In genomic region chr2:127088706-127089105, GRCh38 we compare ENCODE assay signal across 1 cellular context.
TF ChIP-seq lines count a peak whose summit lies in the region.

No MANE protein-coding gene starts in this region.

TF ChIP-seq in IMR-90, 13 proteins besides CTCF, POLR2A, EP300 and RAD21 (continued from another document):
- no peak for TF ChIP-seq ELK1 (IDR thresholded peaks at IDR 0.05; ENCODE audit: borderline replicate concordance, low read depth, low read length)
